15 cellular contexts compared by ENCODE assay signal in the genomic region with DNA sequence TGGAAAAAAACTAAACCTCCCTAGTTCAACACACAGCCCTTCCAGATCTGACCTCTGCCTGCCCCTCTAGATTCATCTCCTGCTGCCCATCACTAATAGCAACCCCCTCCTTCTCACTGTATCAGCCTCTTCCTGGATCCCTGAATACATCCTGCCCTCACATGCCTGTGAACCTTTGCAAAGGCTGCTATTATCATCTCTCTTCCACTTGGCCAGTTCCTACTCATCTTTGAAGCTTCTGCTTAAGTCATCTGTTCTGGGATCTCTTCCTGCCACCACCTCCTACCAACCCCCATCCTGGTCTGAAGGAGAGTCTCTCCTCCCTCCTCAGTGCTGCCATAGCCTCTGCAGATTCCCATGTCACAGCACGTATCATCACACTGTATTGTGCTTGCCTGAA. TPM values are rescaled to one million over a fixed set of nuclear protein-coding genes. Genes with fewer than 3 reads are reported as not detected.
DNase-seq lines count a peak whose midpoint lies in the region; ATAC-seq and TF ChIP-seq lines count a peak whose summit lies in the region.
"Had no signal": no experiment of that assay in that cellular context is flagged by ENCODE, and none has a peak within 500 bp of the region (broad histone marks: within the 10 kb centered on the region; RNA-seq: fewer than 3 reads in every experiment).

No MANE protein-coding gene starts in this region.

- TF ChIP-seq RAD21 in SK-N-SH (IDR thresholded peaks at IDR 0.05; ENCODE audit: low read length) = no peak

- H2AFZ ChIP-seq in SK-N-SH (ENCODE audit: low read depth) (no peak overlapping the region), hepatocyte (no peak overlapping the region)

- no peaks in the 10 kb centered on the region for H3K9me3 ChIP-seq in SK-N-SH
- no peaks in the 10 kb centered on the region for H3K9me3 ChIP-seq in RWPE2 (ENCODE audit: severe bottlenecking)
- no peaks in the 10 kb centered on the region for H3K9me3 ChIP-seq in hepatocyte (ENCODE audit: low read depth)
- H3K9me3 ChIP-seq: BE2C, SJSA1 had no signal

- POLR2A ChIA-PET in SK-N-SH (lab: Yijun Ruan, JAX) = no interaction called here

- H3K27me3 ChIP-seq in SK-N-SH (ENCODE audit: insufficient read depth) (no peaks in the 10 kb centered on the region), RWPE2 (ENCODE audit: insufficient read depth, poor library complexity, severe bottlenecking) (no peaks in the 10 kb centered on the region), hepatocyte (no peaks in the 10 kb centered on the region)
- H3K27me3 ChIP-seq: BE2C, SJSA1 had no signal

- peaks cover 3% of the 10 kb centered on the region for H3F3A ChIP-seq in SK-N-SH (replicated peaks; ENCODE audit: insufficient read depth)

- no peak overlapping the region for H3K4me2 ChIP-seq in SK-N-SH
- H3K4me2 ChIP-seq in hepatocyte = no peak overlapping the region

- H3K9me2 ChIP-seq in SK-N-SH (no peaks in the 10 kb centered on the region), hepatocyte (replicated peaks; ENCODE audit: insufficient read depth) (no peaks in the 10 kb centered on the region)

- TF ChIP-seq CTCF in SK-N-SH (IDR thresholded peaks at IDR 0.05) (no peak), RWPE2 (IDR thresholded peaks at IDR 0.05; ENCODE audit: poor library complexity, severe bottlenecking) (no peak), hepatocyte (IDR thresholded peaks at IDR 0.05; ENCODE audit: poor library complexity) (no peak)

- DNase-seq in SK-N-SH (no peak), RWPE2 (ENCODE audit: low spot score) (no peak), kidney glomerular epithelial cell (lab: John Stamatoyannopoulos, UW) (peak; percentile 51), hepatocyte (ENCODE audit: low spot score) (no peak)
- DNase-seq in activated T-cell treated with anti-CD3 and anti-CD28 coated beads, Interleukin-2, amount 50 U/mL, for 48 hours = no peak
- DNase-seq: BE2C; CD4-positive, alpha-beta T cell; NCI-H187; NCI-H774 had no signal

- no peak for TF ChIP-seq EP300 in SK-N-SH (IDR thresholded peaks at IDR 0.05; ENCODE audit: borderline replicate concordance in 1 of 2, low read depth in 1 of 2, low read length in 1 of 2)

- H3K36me3 ChIP-seq in SK-N-SH (replicated peaks in 1 of 2; ENCODE audit: control insufficient read depth in 1 of 2, insufficient read depth in 2 of 2, low read length in 1 of 2) (no peaks in the 10 kb centered on the region), RWPE2 (ENCODE audit: low read depth) (peaks cover 26% of the 10 kb centered on the region), hepatocyte (replicated peaks; ENCODE audit: insufficient read depth, low read depth) (no peaks in the 10 kb centered on the region)
- H3K36me3 ChIP-seq: BE2C, SJSA1 had no signal

- no peak overlapping the region for H3K9ac ChIP-seq in SK-N-SH

- no peaks in the 10 kb centered on the region for H4K20me1 ChIP-seq in SK-N-SH (ENCODE audit: insufficient read depth)
- no peaks in the 10 kb centered on the region for H4K20me1 ChIP-seq in hepatocyte (ENCODE audit: insufficient read depth, poor library complexity, severe bottlenecking)

- CTCF ChIA-PET in SK-N-SH (lab: Yijun Ruan, JAX) = interaction anchor here (1.4 to 4.3 kb wide), 2 partner anchors 11 to 12 kb away, joined by 6 to 26 read pairs; no protein-coding TSS in a partner anchor

- ATAC-seq in SK-N-SH treated with all-trans-retinoic acid at 6 μM for 48 hours (no peak), RWPE2 (ENCODE audit: low read depth) (no peak), HG02610 (IDR thresholded peaks at IDR 0.05; ENCODE audit: unreplicated experiment) (no peak), HG02623 (IDR thresholded peaks at IDR 0.05; ENCODE audit: unreplicated experiment) (no peak)

- 80% methylated on average over 1 of the region's 1 CpG for whole genome bisulfite sequencing in SK-N-SH (ENCODE audit: low lambda C conversion rate)
- WGBS in hepatocyte (ENCODE audit: low lambda C conversion rate, missing lambda C conversion rate) = 100% methylated on average over 1 of the region's 1 CpG

- H3K27ac ChIP-seq in SK-N-SH (ENCODE audit: low read depth in 2 of 2, low read length in 1 of 2) (no peak overlapping the region), RWPE2 (ENCODE audit: poor library complexity, severe bottlenecking) (peak overlapping the region; percentile 95), hepatocyte (no peak overlapping the region)
- H3K27ac ChIP-seq: 22Rv1, SJSA1 had no signal

- H3K4me1 ChIP-seq in SK-N-SH (ENCODE audit: control insufficient read depth in 1 of 2, insufficient read depth in 2 of 2, low read depth in 1 of 2, low read length in 1 of 2) (peaks cover 19 to 36% of the 10 kb centered on the region in 2 experiments; a peak in 3 of 4 replicates), RWPE2 (ENCODE audit: insufficient read depth, poor library complexity, severe bottlenecking) (peaks cover 59% of the 10 kb centered on the region), hepatocyte (ENCODE audit: insufficient read depth) (peaks cover 16% of the 10 kb centered on the region)

- H3K4me3 ChIP-seq in SK-N-SH (ENCODE audit: low read depth in 2 of 2, low read length in 1 of 2) = no peak overlapping the region
- no peak overlapping the region for H3K4me3 ChIP-seq in RWPE2 (ENCODE audit: severe bottlenecking)
- no peak overlapping the region for H3K4me3 ChIP-seq in hepatocyte
- H3K4me3 ChIP-seq: SJSA1 had no signal

- H3K79me2 ChIP-seq in SK-N-SH (ENCODE audit: insufficient read depth) (no peaks in the 10 kb centered on the region), hepatocyte (no peaks in the 10 kb centered on the region)

TF ChIP-seq in SK-N-SH treated with all-trans-retinoic acid at 6 μM for 48 hours, 23 proteins besides CTCF, POLR2A, EP300 and RAD21:
- no peak for TF ChIP-seq POU6F1 (CRISPR knock-in tag; IDR thresholded peaks at IDR 0.05; ENCODE audit: borderline replicate concordance, low read depth)
- TF ChIP-seq BACH2 (CRISPR knock-in tag; IDR thresholded peaks at IDR 0.05; ENCODE audit: borderline replicate concordance) = no peak
- TF ChIP-seq ZNF70 (CRISPR knock-in tag; IDR thresholded peaks at IDR 0.05) = peak; percentile 78

TF ChIP-seq in SK-N-SH, 30 proteins besides CTCF, POLR2A, EP300 and RAD21:
- TF ChIP-seq EZH2phosphoT487 (IDR thresholded peaks at IDR 0.05; ENCODE audit: borderline replicate concordance, low read depth) (no peak), USF1 (IDR thresholded peaks at IDR 0.05; ENCODE audit: borderline replicate concordance, low read depth) (no peak), MXI1 (IDR thresholded peaks at IDR 0.05; ENCODE audit: low read depth, low read length) (no peak), NRF1 (IDR thresholded peaks at IDR 0.05; ENCODE audit: low read depth, low read length) (no peak), RCOR1 (IDR thresholded peaks at IDR 0.05; ENCODE audit: low read length) (no peak)
TF ChIP-seq in SK-N-SH: peak in this region for 0.

RNA-seq across cellular contexts. Expression of gene AMOTL1, which starts 38.0 kb away (rescaled TPM):
- polyA plus RNA-seq in SK-N-SH (2012; rRNA removed) = 10.7 and 11.7 TPM in 2 replicates
- 8.5 and 11.1 TPM in 2 replicates for polyA plus RNA-seq in SK-N-SH (2012; cell fraction: cytosol; rRNA removed)
- polyA plus RNA-seq in SK-N-SH (2012; cell fraction: nucleus; rRNA removed) = 8.1 and 12.3 TPM in 2 replicates
- total RNA-seq in hepatocyte = 46.7 and 57.7 TPM in 2 replicates
- polyA plus RNA-seq in hepatocyte = 22.1 and 23.8 TPM in 2 replicates
- polyA plus RNA-seq: IgD-negative memory B cell had no signal
